1 cellular context compared by ENCODE assay signal in the genomic region with DNA sequence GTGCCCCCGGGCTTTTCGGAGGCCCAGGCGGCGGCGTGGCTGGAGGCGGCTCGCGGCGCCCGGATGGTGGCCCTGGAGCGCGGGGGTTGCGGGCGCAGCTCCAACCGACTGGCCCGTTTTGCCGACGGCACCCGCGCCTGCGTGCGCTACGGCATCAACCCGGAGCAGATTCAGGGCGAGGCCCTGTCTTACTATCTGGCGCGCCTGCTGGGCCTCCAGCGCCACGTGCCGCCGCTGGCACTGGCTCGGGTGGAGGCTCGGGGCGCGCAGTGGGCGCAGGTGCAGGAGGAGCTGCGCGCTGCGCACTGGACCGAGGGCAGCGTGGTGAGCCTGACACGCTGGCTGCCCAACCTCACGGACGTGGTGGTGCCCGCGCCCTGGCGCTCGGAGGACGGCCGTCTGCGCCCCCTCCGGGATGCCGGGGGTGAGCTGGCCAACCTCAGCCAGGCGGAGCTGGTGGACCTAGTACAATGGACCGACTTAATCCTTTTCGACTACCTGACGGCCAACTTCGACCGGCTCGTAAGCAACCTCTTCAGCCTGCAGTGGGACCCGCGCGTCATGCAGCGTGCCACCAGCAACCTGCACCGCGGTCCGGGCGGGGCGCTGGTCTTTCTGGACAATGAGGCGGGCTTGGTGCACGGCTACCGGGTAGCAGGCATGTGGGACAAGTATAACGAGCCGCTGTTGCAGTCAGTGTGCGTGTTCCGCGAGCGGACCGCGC.
TF ChIP-seq lines count a peak whose summit lies in the region.

No MANE protein-coding gene starts in this region.

TF ChIP-seq in H1, 55 proteins besides CTCF, POLR2A, EP300 and RAD21:
- 0 out of 2 replicates have a peak, but pooled peaks have one; percentile 40 for TF ChIP-seq TAF1 (IDR thresholded peaks at IDR 0.05; ENCODE audit: low read depth, low read length)
- TF ChIP-seq KDM4A (IDR thresholded peaks at IDR 0.05; ENCODE audit: low read depth, low read length, severe bottlenecking): peak; percentile 37
- TF ChIP-seq BACH1 (IDR thresholded peaks at IDR 0.05; ENCODE audit: low read length): no peak; the same call in 1 of the 2 replicates
- no peak for TF ChIP-seq NRF1 (IDR thresholded peaks at IDR 0.05; ENCODE audit: low read depth, low read length)
- TF ChIP-seq ASH2L (IDR thresholded peaks at IDR 0.05; ENCODE audit: low read length): peak; percentile 43
- TF ChIP-seq, protein P1, sequence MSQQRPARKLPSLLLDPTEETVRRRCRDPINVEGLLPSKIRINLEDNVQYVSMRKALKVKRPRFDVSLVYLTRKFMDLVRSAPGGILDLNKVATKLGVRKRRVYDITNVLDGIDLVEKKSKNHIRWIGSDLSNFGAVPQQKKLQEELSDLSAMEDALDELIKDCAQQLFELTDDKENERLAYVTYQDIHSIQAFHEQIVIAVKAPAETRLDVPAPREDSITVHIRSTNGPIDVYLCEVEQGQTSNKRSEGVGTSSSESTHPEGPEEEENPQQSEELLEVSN (IDR thresholded peaks at IDR 0.05): peak; percentile 95
- TF ChIP-seq PHF8 (conservative IDR thresholded peaks at IDR 0.05; ENCODE audit: low read depth, low read length): peak; percentile 33; the same call in 1 of the 2 replicates
- TF ChIP-seq RNF2 (IDR thresholded peaks at IDR 0.05; ENCODE audit: borderline replicate concordance, low read depth, low read length, missing control alignments, poor library complexity, severe bottlenecking): peak; percentile 37
- TF ChIP-seq, protein P2, sequence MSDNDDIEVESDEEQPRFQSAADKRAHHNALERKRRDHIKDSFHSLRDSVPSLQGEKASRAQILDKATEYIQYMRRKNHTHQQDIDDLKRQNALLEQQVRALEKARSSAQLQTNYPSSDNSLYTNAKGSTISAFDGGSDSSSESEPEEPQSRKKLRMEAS (IDR thresholded peaks at IDR 0.05): peak; percentile 96
- TF ChIP-seq TAF7 (optimal IDR thresholded peaks at IDR 0.05; ENCODE audit: borderline replicate concordance, low read depth, low read length): no peak
